ENCODE assay signal across 2 cellular contexts in the genomic region with DNA sequence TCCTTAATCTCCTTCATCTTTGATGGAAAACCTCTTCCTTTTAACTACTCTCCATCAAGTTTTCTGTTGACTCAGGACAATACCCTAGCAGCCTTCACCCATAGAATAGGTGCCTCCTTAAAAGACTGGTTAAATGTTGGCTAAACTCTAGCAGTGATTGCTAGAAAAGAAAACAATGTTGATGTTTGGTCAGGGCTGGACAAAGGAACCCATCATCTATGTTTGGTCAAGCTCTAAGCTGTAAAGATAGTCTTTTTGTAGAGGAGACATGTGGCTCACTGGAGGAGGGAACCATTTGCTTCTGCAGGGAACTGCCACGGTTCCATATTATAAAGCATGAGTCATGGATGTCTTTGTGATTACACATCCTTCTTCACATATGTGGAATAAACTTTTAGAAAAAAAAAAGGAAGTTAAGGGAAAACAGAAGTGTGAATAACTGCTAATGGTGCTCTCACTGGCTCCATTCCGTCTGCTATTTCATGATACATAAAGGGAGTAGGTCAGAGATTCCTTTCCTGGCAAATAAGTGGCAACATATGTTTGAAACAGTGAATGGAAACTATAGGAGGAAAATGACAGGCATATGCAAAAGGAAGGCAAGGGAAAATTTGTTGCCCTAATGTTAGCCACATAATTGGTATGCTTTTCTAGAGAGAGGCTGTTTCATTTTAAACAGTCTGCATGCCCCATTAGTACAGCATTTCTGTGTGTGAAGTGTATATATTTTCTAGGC.
TF ChIP-seq lines count a peak whose summit lies in the region.

No MANE protein-coding gene starts in this region.

TF ChIP-seq in WTC11, 78 proteins besides CTCF, POLR2A, EP300 and RAD21 (continued from another document):
- TF ChIP-seq, protein P1, sequence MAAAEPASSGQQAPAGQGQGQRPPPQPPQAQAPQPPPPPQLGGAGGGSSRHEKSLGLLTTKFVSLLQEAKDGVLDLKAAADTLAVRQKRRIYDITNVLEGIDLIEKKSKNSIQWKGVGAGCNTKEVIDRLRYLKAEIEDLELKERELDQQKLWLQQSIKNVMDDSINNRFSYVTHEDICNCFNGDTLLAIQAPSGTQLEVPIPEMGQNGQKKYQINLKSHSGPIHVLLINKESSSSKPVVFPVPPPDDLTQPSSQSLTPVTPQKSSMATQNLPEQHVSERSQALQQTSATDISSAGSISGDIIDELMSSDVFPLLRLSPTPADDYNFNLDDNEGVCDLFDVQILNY (CRISPR knock-in tag; IDR thresholded peaks at IDR 0.05) = no peak
- TF ChIP-seq, protein P2, sequence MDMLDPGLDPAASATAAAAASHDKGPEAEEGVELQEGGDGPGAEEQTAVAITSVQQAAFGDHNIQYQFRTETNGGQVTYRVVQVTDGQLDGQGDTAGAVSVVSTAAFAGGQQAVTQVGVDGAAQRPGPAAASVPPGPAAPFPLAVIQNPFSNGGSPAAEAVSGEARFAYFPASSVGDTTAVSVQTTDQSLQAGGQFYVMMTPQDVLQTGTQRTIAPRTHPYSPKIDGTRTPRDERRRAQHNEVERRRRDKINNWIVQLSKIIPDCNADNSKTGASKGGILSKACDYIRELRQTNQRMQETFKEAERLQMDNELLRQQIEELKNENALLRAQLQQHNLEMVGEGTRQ (CRISPR knock-in tag; IDR thresholded peaks at IDR 0.05) = no peak
- TF ChIP-seq, protein P3, sequence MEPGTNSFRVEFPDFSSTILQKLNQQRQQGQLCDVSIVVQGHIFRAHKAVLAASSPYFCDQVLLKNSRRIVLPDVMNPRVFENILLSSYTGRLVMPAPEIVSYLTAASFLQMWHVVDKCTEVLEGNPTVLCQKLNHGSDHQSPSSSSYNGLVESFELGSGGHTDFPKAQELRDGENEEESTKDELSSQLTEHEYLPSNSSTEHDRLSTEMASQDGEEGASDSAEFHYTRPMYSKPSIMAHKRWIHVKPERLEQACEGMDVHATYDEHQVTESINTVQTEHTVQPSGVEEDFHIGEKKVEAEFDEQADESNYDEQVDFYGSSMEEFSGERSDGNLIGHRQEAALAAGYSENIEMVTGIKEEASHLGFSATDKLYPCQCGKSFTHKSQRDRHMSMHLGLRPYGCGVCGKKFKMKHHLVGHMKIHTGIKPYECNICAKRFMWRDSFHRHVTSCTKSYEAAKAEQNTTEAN (CRISPR knock-in tag; IDR thresholded peaks at IDR 0.05) = no peak
- no peak for TF ChIP-seq ZNF423 (CRISPR knock-in tag; IDR thresholded peaks at IDR 0.05)

TF ChIP-seq in HepG2, 621 proteins besides CTCF, POLR2A, EP300 and RAD21 (continued from another document and continues in another):
- TF ChIP-seq, protein P4, sequence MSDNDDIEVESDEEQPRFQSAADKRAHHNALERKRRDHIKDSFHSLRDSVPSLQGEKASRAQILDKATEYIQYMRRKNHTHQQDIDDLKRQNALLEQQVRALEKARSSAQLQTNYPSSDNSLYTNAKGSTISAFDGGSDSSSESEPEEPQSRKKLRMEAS (IDR thresholded peaks at IDR 0.05) = 0 out of 2 replicates have a peak, but pooled peaks have one; percentile 34
- TF ChIP-seq, protein P5, sequence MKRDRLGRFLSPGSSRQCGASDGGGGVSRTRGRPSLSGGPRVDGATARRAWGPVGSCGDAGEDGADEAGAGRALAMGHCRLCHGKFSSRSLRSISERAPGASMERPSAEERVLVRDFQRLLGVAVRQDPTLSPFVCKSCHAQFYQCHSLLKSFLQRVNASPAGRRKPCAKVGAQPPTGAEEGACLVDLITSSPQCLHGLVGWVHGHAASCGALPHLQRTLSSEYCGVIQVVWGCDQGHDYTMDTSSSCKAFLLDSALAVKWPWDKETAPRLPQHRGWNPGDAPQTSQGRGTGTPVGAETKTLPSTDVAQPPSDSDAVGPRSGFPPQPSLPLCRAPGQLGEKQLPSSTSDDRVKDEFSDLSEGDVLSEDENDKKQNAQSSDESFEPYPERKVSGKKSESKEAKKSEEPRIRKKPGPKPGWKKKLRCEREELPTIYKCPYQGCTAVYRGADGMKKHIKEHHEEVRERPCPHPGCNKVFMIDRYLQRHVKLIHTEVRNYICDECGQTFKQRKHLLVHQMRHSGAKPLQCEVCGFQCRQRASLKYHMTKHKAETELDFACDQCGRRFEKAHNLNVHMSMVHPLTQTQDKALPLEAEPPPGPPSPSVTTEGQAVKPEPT (CRISPR knock-in tag; IDR thresholded peaks at IDR 0.05; ENCODE audit: low read depth) = peak; percentile 90; the same call in 1 of the 2 replicates
- TF ChIP-seq, protein P6, sequence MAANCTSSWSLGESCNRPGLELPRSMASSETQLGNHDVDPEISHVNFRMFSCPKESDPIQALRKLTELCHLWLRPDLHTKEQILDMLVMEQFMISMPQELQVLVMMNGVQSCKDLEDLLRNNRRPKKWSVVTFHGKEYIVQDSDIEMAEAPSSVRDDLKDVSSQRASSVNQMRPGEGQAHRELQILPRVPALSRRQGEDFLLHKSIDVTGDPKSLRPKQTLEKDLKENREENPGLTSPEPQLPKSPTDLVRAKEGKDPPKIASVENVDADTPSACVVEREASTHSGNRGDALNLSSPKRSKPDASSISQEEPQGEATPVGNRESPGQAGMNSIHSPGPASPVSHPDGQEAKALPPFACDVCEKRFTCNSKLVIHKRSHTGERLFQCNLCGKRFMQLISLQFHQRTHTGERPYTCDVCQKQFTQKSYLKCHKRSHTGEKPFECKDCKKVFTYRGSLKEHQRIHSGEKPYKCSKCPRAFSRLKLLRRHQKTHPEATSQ (CRISPR knock-in tag; IDR thresholded peaks at IDR 0.05; ENCODE audit: borderline replicate concordance) = 0 out of 2 replicates have a peak, but pooled peaks have one; percentile 30
- TF ChIP-seq GFI1 (CRISPR knock-in tag; IDR thresholded peaks at IDR 0.05; ENCODE audit: borderline replicate concordance) (peak; percentile 99), HDAC1 (CRISPR knock-in tag; IDR thresholded peaks at IDR 0.05) (peak; percentile 19; the same call in 1 of the 2 replicates), MATR3 (CRISPR knock-in tag; IDR thresholded peaks at IDR 0.05) (no peak), NFIC (IDR thresholded peaks at IDR 0.05; ENCODE audit: low read length) (0 out of 2 replicates have a peak, but pooled peaks have one; percentile 8), FOXA3 (CRISPR knock-in tag; IDR thresholded peaks at IDR 0.05) (peak; percentile 49; the same call in 1 of the 2 replicates), SOX5 (CRISPR knock-in tag; IDR thresholded peaks at IDR 0.05; ENCODE audit: borderline replicate concordance) (peak; percentile 89), ZNF326 (CRISPR knock-in tag; IDR thresholded peaks at IDR 0.05; ENCODE audit: borderline replicate concordance) (no peak), SATB2 (CRISPR knock-in tag; IDR thresholded peaks at IDR 0.05) (no peak), MIER3 (CRISPR knock-in tag; IDR thresholded peaks at IDR 0.05; ENCODE audit: borderline replicate concordance) (peak; percentile 16; the same call in 1 of the 2 replicates), ZNF34 (CRISPR knock-in tag; IDR thresholded peaks at IDR 0.05; ENCODE audit: borderline replicate concordance) (no peak), ZNF367 (CRISPR knock-in tag; IDR thresholded peaks at IDR 0.05; ENCODE audit: borderline replicate concordance) (no peak), HMG20B (CRISPR knock-in tag; conservative IDR thresholded peaks at IDR 0.05) (peak; percentile 89)
- TF ChIP-seq, protein P7, sequence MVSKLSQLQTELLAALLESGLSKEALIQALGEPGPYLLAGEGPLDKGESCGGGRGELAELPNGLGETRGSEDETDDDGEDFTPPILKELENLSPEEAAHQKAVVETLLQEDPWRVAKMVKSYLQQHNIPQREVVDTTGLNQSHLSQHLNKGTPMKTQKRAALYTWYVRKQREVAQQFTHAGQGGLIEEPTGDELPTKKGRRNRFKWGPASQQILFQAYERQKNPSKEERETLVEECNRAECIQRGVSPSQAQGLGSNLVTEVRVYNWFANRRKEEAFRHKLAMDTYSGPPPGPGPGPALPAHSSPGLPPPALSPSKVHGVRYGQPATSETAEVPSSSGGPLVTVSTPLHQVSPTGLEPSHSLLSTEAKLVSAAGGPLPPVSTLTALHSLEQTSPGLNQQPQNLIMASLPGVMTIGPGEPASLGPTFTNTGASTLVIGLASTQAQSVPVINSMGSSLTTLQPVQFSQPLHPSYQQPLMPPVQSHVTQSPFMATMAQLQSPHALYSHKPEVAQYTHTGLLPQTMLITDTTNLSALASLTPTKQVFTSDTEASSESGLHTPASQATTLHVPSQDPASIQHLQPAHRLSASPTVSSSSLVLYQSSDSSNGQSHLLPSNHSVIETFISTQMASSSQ (IDR thresholded peaks at IDR 0.05; ENCODE audit: low read depth) = peak; percentile 66; the same call in 1 of the 2 replicates
- TF ChIP-seq, protein P7 (CRISPR knock-in tag; IDR thresholded peaks at IDR 0.05; ENCODE audit: borderline replicate concordance) = peak; percentile 69; the same call in 1 of the 2 replicates
- TF ChIP-seq, protein P8, sequence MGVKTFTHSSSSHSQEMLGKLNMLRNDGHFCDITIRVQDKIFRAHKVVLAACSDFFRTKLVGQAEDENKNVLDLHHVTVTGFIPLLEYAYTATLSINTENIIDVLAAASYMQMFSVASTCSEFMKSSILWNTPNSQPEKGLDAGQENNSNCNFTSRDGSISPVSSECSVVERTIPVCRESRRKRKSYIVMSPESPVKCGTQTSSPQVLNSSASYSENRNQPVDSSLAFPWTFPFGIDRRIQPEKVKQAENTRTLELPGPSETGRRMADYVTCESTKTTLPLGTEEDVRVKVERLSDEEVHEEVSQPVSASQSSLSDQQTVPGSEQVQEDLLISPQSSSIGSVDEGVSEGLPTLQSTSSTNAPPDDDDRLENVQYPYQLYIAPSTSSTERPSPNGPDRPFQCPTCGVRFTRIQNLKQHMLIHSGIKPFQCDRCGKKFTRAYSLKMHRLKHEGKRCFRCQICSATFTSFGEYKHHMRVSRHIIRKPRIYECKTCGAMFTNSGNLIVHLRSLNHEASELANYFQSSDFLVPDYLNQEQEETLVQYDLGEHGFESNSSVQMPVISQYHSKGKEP (CRISPR knock-in tag; IDR thresholded peaks at IDR 0.05) = no peak
- TF ChIP-seq, protein P9, sequence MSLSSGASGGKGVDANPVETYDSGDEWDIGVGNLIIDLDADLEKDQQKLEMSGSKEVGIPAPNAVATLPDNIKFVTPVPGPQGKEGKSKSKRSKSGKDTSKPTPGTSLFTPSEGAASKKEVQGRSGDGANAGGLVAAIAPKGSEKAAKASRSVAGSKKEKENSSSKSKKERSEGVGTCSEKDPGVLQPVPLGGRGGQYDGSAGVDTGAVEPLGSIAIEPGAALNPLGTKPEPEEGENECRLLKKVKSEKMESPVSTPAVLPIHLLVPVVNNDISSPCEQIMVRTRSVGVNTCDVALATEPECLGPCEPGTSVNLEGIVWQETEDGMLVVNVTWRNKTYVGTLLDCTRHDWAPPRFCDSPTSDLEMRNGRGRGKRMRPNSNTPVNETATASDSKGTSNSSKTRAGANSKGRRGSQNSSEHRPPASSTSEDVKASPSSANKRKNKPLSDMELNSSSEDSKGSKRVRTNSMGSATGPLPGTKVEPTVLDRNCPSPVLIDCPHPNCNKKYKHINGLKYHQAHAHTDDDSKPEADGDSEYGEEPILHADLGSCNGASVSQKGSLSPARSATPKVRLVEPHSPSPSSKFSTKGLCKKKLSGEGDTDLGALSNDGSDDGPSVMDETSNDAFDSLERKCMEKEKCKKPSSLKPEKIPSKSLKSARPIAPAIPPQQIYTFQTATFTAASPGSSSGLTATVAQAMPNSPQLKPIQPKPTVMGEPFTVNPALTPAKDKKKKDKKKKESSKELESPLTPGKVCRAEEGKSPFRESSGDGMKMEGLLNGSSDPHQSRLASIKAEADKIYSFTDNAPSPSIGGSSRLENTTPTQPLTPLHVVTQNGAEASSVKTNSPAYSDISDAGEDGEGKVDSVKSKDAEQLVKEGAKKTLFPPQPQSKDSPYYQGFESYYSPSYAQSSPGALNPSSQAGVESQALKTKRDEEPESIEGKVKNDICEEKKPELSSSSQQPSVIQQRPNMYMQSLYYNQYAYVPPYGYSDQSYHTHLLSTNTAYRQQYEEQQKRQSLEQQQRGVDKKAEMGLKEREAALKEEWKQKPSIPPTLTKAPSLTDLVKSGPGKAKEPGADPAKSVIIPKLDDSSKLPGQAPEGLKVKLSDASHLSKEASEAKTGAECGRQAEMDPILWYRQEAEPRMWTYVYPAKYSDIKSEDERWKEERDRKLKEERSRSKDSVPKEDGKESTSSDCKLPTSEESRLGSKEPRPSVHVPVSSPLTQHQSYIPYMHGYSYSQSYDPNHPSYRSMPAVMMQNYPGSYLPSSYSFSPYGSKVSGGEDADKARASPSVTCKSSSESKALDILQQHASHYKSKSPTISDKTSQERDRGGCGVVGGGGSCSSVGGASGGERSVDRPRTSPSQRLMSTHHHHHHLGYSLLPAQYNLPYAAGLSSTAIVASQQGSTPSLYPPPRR (CRISPR knock-in tag; IDR thresholded peaks at IDR 0.05; ENCODE audit: borderline replicate concordance) = peak; percentile 26; the same call in 1 of the 2 replicates
- TF ChIP-seq, protein P10, sequence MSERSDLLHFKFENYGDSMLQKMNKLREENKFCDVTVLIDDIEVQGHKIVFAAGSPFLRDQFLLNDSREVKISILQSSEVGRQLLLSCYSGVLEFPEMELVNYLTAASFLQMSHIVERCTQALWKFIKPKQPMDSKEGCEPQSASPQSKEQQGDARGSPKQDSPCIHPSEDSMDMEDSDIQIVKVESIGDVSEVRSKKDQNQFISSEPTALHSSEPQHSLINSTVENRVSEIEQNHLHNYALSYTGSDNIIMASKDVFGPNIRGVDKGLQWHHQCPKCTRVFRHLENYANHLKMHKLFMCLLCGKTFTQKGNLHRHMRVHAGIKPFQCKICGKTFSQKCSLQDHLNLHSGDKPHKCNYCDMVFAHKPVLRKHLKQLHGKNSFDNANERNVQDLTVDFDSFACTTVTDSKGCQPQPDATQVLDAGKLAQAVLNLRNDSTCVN (CRISPR knock-in tag; IDR thresholded peaks at IDR 0.05; ENCODE audit: borderline replicate concordance) = no peak
- TF ChIP-seq, protein P11, sequence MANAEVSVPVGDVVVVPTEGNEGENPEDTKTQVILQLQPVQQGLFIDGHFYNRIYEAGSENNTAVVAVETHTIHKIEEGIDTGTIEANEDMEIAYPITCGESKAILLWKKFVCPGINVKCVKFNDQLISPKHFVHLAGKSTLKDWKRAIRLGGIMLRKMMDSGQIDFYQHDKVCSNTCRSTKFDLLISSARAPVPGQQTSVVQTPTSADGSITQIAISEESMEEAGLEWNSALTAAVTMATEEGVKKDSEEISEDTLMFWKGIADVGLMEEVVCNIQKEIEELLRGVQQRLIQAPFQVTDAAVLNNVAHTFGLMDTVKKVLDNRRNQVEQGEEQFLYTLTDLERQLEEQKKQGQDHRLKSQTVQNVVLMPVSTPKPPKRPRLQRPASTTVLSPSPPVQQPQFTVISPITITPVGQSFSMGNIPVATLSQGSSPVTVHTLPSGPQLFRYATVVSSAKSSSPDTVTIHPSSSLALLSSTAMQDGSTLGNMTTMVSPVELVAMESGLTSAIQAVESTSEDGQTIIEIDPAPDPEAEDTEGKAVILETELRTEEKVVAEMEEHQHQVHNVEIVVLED (CRISPR knock-in tag; IDR thresholded peaks at IDR 0.05; ENCODE audit: borderline replicate concordance) = no peak
